12 cellular contexts compared by ENCODE assay signal in the genomic region with DNA sequence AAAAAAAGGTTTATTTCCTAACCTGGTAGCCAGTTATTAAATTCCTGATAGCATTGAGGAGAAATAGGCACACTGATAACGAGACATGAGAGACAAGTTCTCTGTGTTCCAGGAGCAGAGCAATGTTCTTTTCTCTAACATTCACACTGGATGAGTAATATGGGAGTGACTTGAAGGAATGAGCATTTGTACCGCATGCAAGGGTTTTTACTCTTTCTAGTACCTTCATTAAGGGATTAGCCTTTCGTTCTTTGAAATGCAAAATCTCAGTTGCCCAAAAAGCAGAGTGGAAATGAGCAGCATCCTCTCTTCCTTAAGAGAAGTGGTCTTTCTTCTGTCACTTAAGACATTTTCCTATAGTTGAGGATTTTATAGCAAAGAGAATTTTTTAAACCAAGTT. TPM values are rescaled to one million over a fixed set of nuclear protein-coding genes. Genes with fewer than 3 reads are reported as not detected.
DNase-seq lines count a peak whose midpoint lies in the region; ATAC-seq, FAIRE-seq and TF ChIP-seq lines count a peak whose summit lies in the region.
"Had no signal": no experiment of that assay in that cellular context is flagged by ENCODE, and none has a peak within 500 bp of the region (broad histone marks: within the 10 kb centered on the region; RNA-seq: fewer than 3 reads in every experiment).

No MANE protein-coding gene starts in this region.

- WGBS in GM23248 (ENCODE audit: low coverage in 1 of 2, low lambda C conversion rate in 2 of 2, missing lambda C conversion rate in 2 of 2), 2 experiments: 0 to 3% methylated on average over 3 of the region's 3 CpGs
- WGBS in adrenal gland, 4 donors: 39 to 55% (median 45%) methylated on average over 3 of the region's 3 CpGs

- H3K36me3 ChIP-seq in GM23248 (ENCODE audit: low read depth) (no peaks in the 10 kb centered on the region), OCI-LY7 (ENCODE audit: insufficient read depth, low read length) (peaks cover 3% of the 10 kb centered on the region; the same call in 1 of the 2 replicates), adrenal gland (replicated peaks in 1 of 2) (no peaks in the 10 kb centered on the region)
- H3K36me3 ChIP-seq: upper lobe of left lung had no signal

- TF ChIP-seq CTCF in foreskin fibroblast (IDR thresholded peaks at IDR 0.05; ENCODE audit: low read depth, low read length) (no peak), OCI-LY7 (conservative IDR thresholded peaks at IDR 0.05; ENCODE audit: low read length) (no peak), adrenal gland (IDR thresholded peaks at IDR 0.05) (no peak)

- POLR2A ChIA-PET in OCI-LY7 (lab: Charles Lee): interaction anchor here (0.7 to 3.4 kb wide), 2 partner anchors 11 to 218 kb away, joined by 3 to 8 read pairs; no protein-coding TSS in a partner anchor

- BruUV-seq in OCI-LY7 (replicated peaks; lab: Mats Ljungman, UMichigan): no TSS peak

- FAIRE-seq in GM12891 (lab: Jason Lieb, UNC): no peak
- FAIRE-seq: GM19239 had no signal

- H3K27me3 ChIP-seq in GM23248 (replicated peaks; ENCODE audit: insufficient read depth) (no peaks in the 10 kb centered on the region), adrenal gland (no peaks in the 10 kb centered on the region)
- H3K27me3 ChIP-seq: upper lobe of left lung had no signal

- no peak for ATAC-seq in HG03045 (IDR thresholded peaks at IDR 0.05; ENCODE audit: unreplicated experiment)

- TF ChIP-seq POLR2A in adrenal gland (IDR thresholded peaks at IDR 0.05) (no peak), GM12891 (IDR thresholded peaks at IDR 0.05; ENCODE audit: low read depth, low read length) (no peak)

- no peaks in the 10 kb centered on the region for H3K9me2 ChIP-seq in GM23248 (ENCODE audit: insufficient read depth)
- no peaks in the 10 kb centered on the region for H3K9me2 ChIP-seq in OCI-LY7 (ENCODE audit: insufficient read depth, low read length)

- intact Hi-C loops in OCI-LY7 (cut with micrococcal nuclease; ENCODE audit: unreplicated experiment) (loop anchor here (10.0 kb wide), 1 partner anchor 799 kb away; a partner anchor contains a TSS), adrenal gland (cut with DNase I) (loop anchor here in 1 of 2 donors (10.0 kb wide), 1 partner anchor 201 kb away; no protein-coding TSS in a partner anchor)

- no peaks in the 10 kb centered on the region for H3K79me2 ChIP-seq in GM23248 (ENCODE audit: insufficient read depth)
- peaks cover 16% of the 10 kb centered on the region; the same call in 1 of the 2 replicates for H3K79me2 ChIP-seq in OCI-LY7 (ENCODE audit: insufficient read depth, low read depth, low read length)

- H3K27ac ChIP-seq in GM23248 (no peak overlapping the region), OCI-LY7 (ENCODE audit: low read depth, low read length, poor library complexity, severe bottlenecking) (no peak overlapping the region), adrenal gland (no peak overlapping the region)

- 0 out of 2 replicates have a peak overlapping the region, but pooled peaks have one; percentile 3 for H3K9ac ChIP-seq in GM23248

- H3K4me1 ChIP-seq in GM23248 (ENCODE audit: insufficient read depth) (peaks cover 29% of the 10 kb centered on the region), OCI-LY7 (ENCODE audit: insufficient read depth, low read length, poor library complexity, severe bottlenecking) (peaks cover 24% of the 10 kb centered on the region), adrenal gland (replicated peaks in 1 of 2) (peaks cover 8 to 22% of the 10 kb centered on the region in 2 donors)

- CTCF ChIA-PET in OCI-LY7 (lab: Charles Lee; ENCODE audit: unreplicated experiment): no interaction called here

- H4K20me1 ChIP-seq in GM23248 (ENCODE audit: insufficient read depth): no peaks in the 10 kb centered on the region
- no peaks in the 10 kb centered on the region for H4K20me1 ChIP-seq in OCI-LY7 (ENCODE audit: insufficient read depth, low read length)

- H3F3A ChIP-seq in GM23248 (ENCODE audit: insufficient read depth): no peaks in the 10 kb centered on the region

- in situ Hi-C loops in GM23248 (cut with MboI): no loop called here

- H3K4me2 ChIP-seq in GM23248 (ENCODE audit: unreplicated experiment) (peak overlapping the region; percentile 64), OCI-LY7 (ENCODE audit: low read length) (no peak overlapping the region)

- H2AFZ ChIP-seq in GM23248: peak overlapping the region; percentile 25
- H2AFZ ChIP-seq in OCI-LY7 (ENCODE audit: low read length): no peak overlapping the region

- DNase-seq in GM23248 (peak; percentile 74), SW480 (ENCODE audit: low spot score) (peak; percentile 74), foreskin fibroblast (peak; percentile 50 to 74), renal cortical epithelial cell (ENCODE audit: low read depth) (peak; percentile 91), OCI-LY7 (ENCODE audit: low spot score) (no peak), adrenal gland (no peak), GM12891 (ENCODE audit: insufficient read length, low spot score) (no peak)
- DNase-seq: activated CD4-positive, alpha-beta T cell treated with anti-CD3 and anti-CD28 coated beads, Interleukin-2, amount 50 U/mL, for 1 hour; amygdala; upper lobe of left lung had no signal

- H3K4me3 ChIP-seq in GM23248 (0 out of 2 replicates have a peak overlapping the region, but pooled peaks have one; percentile 3), foreskin fibroblast (ENCODE audit: low read depth in 1 of 2, low read length in 2 of 2) (no peak overlapping the region), OCI-LY7 (ENCODE audit: low read depth, low read length, poor library complexity, severe bottlenecking) (no peak overlapping the region), adrenal gland (no peak overlapping the region)
- H3K4me3 ChIP-seq: upper lobe of left lung had no signal

- H3K9me3 ChIP-seq in GM23248 (ENCODE audit: low read depth): no peaks in the 10 kb centered on the region
- H3K9me3 ChIP-seq in OCI-LY7 (ENCODE audit: low read length): peaks cover 7% of the 10 kb centered on the region; the same call in 1 of the 2 replicates
- H3K9me3 ChIP-seq in adrenal gland (replicated peaks in 1 of 3): no peaks in the 10 kb centered on the region
- H3K9me3 ChIP-seq: upper lobe of left lung had no signal

TF ChIP-seq in GM12891, 5 proteins besides CTCF, POLR2A, EP300 and RAD21:
- no peak for TF ChIP-seq SPI1 (IDR thresholded peaks at IDR 0.05; ENCODE audit: low read depth, low read length)
- TF ChIP-seq TAF1 (IDR thresholded peaks at IDR 0.05; ENCODE audit: low read depth, low read length): no peak
- no peak for TF ChIP-seq PAX5 (IDR thresholded peaks at IDR 0.05; ENCODE audit: insufficient read depth, low read length, severe bottlenecking)
- TF ChIP-seq POU2F2 (IDR thresholded peaks at IDR 0.05; ENCODE audit: low read depth, low read length): no peak
TF ChIP-seq in GM12891: peak in this region for 0.

RNA-seq across cellular contexts. Expression of a gene that starts 54.7 kb away (rescaled TPM):
- 3.4 and 3.5 TPM in 2 replicates for total RNA-seq in GM23248 (2014; rRNA removed; shearing (Covaris generic))
- polyA plus RNA-seq in GM23248 (2016; fragmentation: Nextera tagmentation; extraction: Ambion mirVana): 1.1 and 1.3 TPM in 2 replicates
- 30.6 and 65.2 TPM in 2 replicates for total RNA-seq in renal cortical epithelial cell
- 19.3 and 21.8 TPM in 2 replicates for total RNA-seq in OCI-LY7 (2014; rRNA removed; shearing (Covaris generic))
- 14.9 and 16.8 TPM in 2 replicates for total RNA-seq in OCI-LY7 (2022)
- total RNA-seq in adrenal gland: 10 to 100 TPM; 10.2 to 38.5 (median 19.7) TPM
- polyA plus RNA-seq in adrenal gland: 10 to 100 TPM in 1 of 3 donors, 1 to 10 TPM in 2; 1.7 to 12.2 (median 2.4) TPM
- polyA plus RNA-seq in GM12891 (2012; ENCODE audit: low read depth, missing spikeins): 0.10 TPM

Comparison
In these comparisons a context has a peak if more than half of its experiments do, and no peak if none do; other contexts are left out.
1. DNase-seq: peak in GM23248 (single experiment), SW480 (single experiment), foreskin fibroblast (2 of 2) and renal cortical epithelial cell (single experiment); none in OCI-LY7 (single experiment), adrenal gland (0 of 7) and GM12891 (single experiment).